8 cellular contexts compared by ENCODE assay signal in genomic region chr4:159103406-159104131, GRCh38. TPM values are rescaled to one million over a fixed set of nuclear protein-coding genes. Genes with fewer than 3 reads are reported as not detected.
A peak's percentile ranks its signal among the peaks of the same experiment; 100 is the strongest.
DNase-seq lines count a peak whose midpoint lies in the region; ATAC-seq and TF ChIP-seq lines count a peak whose summit lies in the region.

No MANE protein-coding gene starts in this region.

- peaks cover 31% of the 10 kb centered on the region for H4K20me1 ChIP-seq in osteoblast (ENCODE audit: insufficient read depth, low read length)

- H3K27ac ChIP-seq in RWPE1 (peak overlapping the region; percentile 91), osteoblast (ENCODE audit: low read depth, low read length) (peak overlapping the region; percentile 84)

- H3K27me3 ChIP-seq in osteoblast (ENCODE audit: insufficient read depth, low read length) = peaks cover 18% of the 10 kb centered on the region

- H3K27me3 Mint-ChIP-seq in activated naive CD4-positive, alpha-beta T cell treated with anti-CD3 and anti-CD28 coated beads, Interleukin-2, amount 50 U/mL, for 24 hours = no peaks in the 10 kb centered on the region
- peaks cover 15% of the 10 kb centered on the region for H3K27me3 Mint-ChIP-seq in glutamatergic neuron (ENCODE audit: unreplicated experiment)

- H3K9me3 ChIP-seq in osteoblast (ENCODE audit: low read depth, low read length) = no peaks in the 10 kb centered on the region

- no peak overlapping the region for H2AFZ ChIP-seq in osteoblast (ENCODE audit: low read length)

- TF ChIP-seq CTCF in AG04449 (IDR thresholded peaks at IDR 0.05; ENCODE audit: insufficient read depth, low read length, missing control alignments) (no peak), RWPE1 (conservative IDR thresholded peaks at IDR 0.05; ENCODE audit: low read depth) (no peak), glutamatergic neuron (IDR thresholded peaks at IDR 0.05; ENCODE audit: partially characterized antibody, unreplicated experiment) (no peak), osteoblast (IDR thresholded peaks at IDR 0.05; ENCODE audit: extremely low read depth, low read depth, low read length) (no peak)

- peaks cover 55% of the 10 kb centered on the region for H3K4me1 Mint-ChIP-seq in activated naive CD4-positive, alpha-beta T cell treated with anti-CD3 and anti-CD28 coated beads, Interleukin-2, amount 50 U/mL, for 24 hours
- peaks cover 23% of the 10 kb centered on the region for H3K4me1 Mint-ChIP-seq in glutamatergic neuron (ENCODE audit: low read depth, unreplicated experiment)

- H3K9me3 Mint-ChIP-seq in activated naive CD4-positive, alpha-beta T cell treated with anti-CD3 and anti-CD28 coated beads, Interleukin-2, amount 50 U/mL, for 24 hours = no peaks in the 10 kb centered on the region
- H3K9me3 Mint-ChIP-seq in glutamatergic neuron (ENCODE audit: unreplicated experiment) = peaks cover 16% of the 10 kb centered on the region

- no peak overlapping the region for H3K27ac Mint-ChIP-seq in activated naive CD4-positive, alpha-beta T cell treated with anti-CD3 and anti-CD28 coated beads, Interleukin-2, amount 50 U/mL, for 24 hours
- no peak overlapping the region for H3K27ac Mint-ChIP-seq in glutamatergic neuron (ENCODE audit: unreplicated experiment)

- H3K4me2 ChIP-seq in osteoblast (ENCODE audit: insufficient read depth, low read length) = peak overlapping the region; percentile 99

- H3K79me2 ChIP-seq in osteoblast (ENCODE audit: insufficient read depth, low read length) = peaks cover 47% of the 10 kb centered on the region

- peak; percentile 24 for ATAC-seq in GM18868 (IDR thresholded peaks at IDR 0.05; ENCODE audit: unreplicated experiment)
- ATAC-seq in HG03066 (IDR thresholded peaks at IDR 0.05; ENCODE audit: low read depth, unreplicated experiment) = peak; percentile 29

- peaks cover 27% of the 10 kb centered on the region for H3K4me1 ChIP-seq in osteoblast (ENCODE audit: insufficient read depth, low read length)

- H3K36me3 ChIP-seq in osteoblast (ENCODE audit: insufficient read depth, low read length) = no peaks in the 10 kb centered on the region

- peak overlapping the region; percentile 62 for H3K4me3 Mint-ChIP-seq in activated naive CD4-positive, alpha-beta T cell treated with anti-CD3 and anti-CD28 coated beads, Interleukin-2, amount 50 U/mL, for 24 hours
- H3K4me3 Mint-ChIP-seq in glutamatergic neuron (ENCODE audit: unreplicated experiment) = no peak overlapping the region

- CTCF ChIA-PET in AG04449 (lab: Yijun Ruan, JAX) = interaction anchor here (0.6 kb wide), 1 partner anchor 99 kb away, joined by 3 read pairs; no protein-coding TSS in a partner anchor
- CTCF ChIA-PET in RWPE1 (lab: Yijun Ruan, JAX) = interaction anchor here (0.6 kb wide), 1 partner anchor 10 kb away, joined by 4 read pairs; no protein-coding TSS in a partner anchor

- peak overlapping the region; percentile 85 for H3K4me3 ChIP-seq in AG04449 (ENCODE audit: low read depth, low read length)
- H3K4me3 ChIP-seq in osteoblast (ENCODE audit: insufficient read depth, low read length) = peak overlapping the region; percentile 88

- DNase-seq in AG04449 (ENCODE audit: low read depth, low spot score) = no peak
- DNase-seq in RWPE1 (ENCODE audit: low spot score) = peak; percentile 50
- DNase-seq in glutamatergic neuron = peak; percentile 69
- peak; percentile 94 for DNase-seq in osteoblast (ENCODE audit: insufficient read length, low spot score, missing footprints)
- DNase-seq in kidney glomerular epithelial cell (lab: John Stamatoyannopoulos, UW) = no peak

- H3K36me3 Mint-ChIP-seq in activated naive CD4-positive, alpha-beta T cell treated with anti-CD3 and anti-CD28 coated beads, Interleukin-2, amount 50 U/mL, for 24 hours = peaks cover 5% of the 10 kb centered on the region
- no peaks in the 10 kb centered on the region for H3K36me3 Mint-ChIP-seq in glutamatergic neuron (ENCODE audit: unreplicated experiment)

- POLR2A ChIA-PET in AG04449 (lab: Yijun Ruan, JAX) (no interaction called here), RWPE1 (lab: Yijun Ruan, JAX; ENCODE audit: low non-redundant PET) (no interaction called here)

RNA-seq across cellular contexts. Expression of gene RAPGEF2, which starts 0.7 kb away (rescaled TPM):
- total RNA-seq in glutamatergic neuron (ENCODE audit: unreplicated experiment) (58.4 TPM), osteoblast (50.3 and 53.0 TPM in 2 replicates)

Comparison
In these comparisons a context has a peak if more than half of its experiments do, and no peak if none do; other contexts are left out.
1. DNase-seq: peak in RWPE1 (single experiment), glutamatergic neuron (single experiment) and osteoblast (single experiment); none in AG04449 (single experiment) and kidney glomerular epithelial cell (single experiment).